In the genomic region with DNA sequence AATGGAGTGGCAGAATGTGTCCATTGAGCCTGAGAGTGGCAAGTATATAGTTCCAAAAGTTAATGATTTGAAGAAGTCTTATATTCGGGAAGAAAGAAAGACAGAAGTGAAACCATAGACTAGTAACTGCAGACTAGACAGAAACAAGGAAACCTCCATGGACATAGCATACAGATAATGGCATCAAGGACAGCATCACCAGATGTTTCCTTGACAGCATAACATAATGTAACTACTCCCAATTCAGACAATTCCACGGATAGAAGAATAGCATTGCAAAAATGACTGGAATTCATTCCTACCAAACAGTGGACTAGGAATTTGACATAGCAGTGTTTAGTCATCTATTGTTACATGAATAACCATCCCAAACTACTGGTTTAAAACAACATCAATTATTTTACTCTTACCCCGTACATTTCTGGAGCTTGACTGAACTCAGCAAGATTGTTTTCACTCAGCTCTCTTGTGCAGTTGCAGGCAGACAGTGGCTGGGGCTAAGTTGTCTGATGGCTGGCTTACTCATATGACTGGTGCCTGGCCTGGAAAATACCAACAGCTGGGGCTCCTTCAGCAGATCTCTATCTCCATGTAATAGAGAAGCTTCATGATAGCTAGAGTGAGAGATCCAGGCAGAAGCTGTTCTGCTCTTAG, we compare ENCODE assay signal across 8 cellular contexts.
DNase-seq lines count a peak whose midpoint lies in the region; ATAC-seq and TF ChIP-seq lines count a peak whose summit lies in the region.

No MANE protein-coding gene starts in this region.

- no peak overlapping the region for H3K4me3 Mint-ChIP-seq in osteocyte (ENCODE audit: unreplicated experiment)

- DNase-seq in amniotic stem cell (lab: John Stamatoyannopoulos, UW): peak; percentile 63
- no peak for DNase-seq in osteocyte (ENCODE audit: extremely low spot score, unreplicated experiment)
- no peak for DNase-seq in COR-L47 (lab: John Stamatoyannopoulos, UW)
- DNase-seq in DMS79 (lab: John Stamatoyannopoulos, UW): no peak
- no peak for DNase-seq in NCI-H1930 (lab: John Stamatoyannopoulos, UW)
- DNase-seq in head of caudate nucleus: no peak

- TF ChIP-seq CTCF in osteocyte (IDR thresholded peaks at IDR 0.05): no peak

- H3K27ac Mint-ChIP-seq in osteocyte (ENCODE audit: unreplicated experiment): peak overlapping the region; percentile 66

- ATAC-seq in GM19023 (IDR thresholded peaks at IDR 0.05; ENCODE audit: unreplicated experiment) (peak; percentile 56), HG02973 (IDR thresholded peaks at IDR 0.05; ENCODE audit: unreplicated experiment) (peak; percentile 58)

- no peaks in the 10 kb centered on the region for H3K27me3 Mint-ChIP-seq in osteocyte (ENCODE audit: unreplicated experiment)

- peaks cover 3% of the 10 kb centered on the region for H3K36me3 Mint-ChIP-seq in osteocyte (ENCODE audit: unreplicated experiment)

- peaks cover 18% of the 10 kb centered on the region for H3K4me1 Mint-ChIP-seq in osteocyte (ENCODE audit: unreplicated experiment)

- intact Hi-C loops in head of caudate nucleus (cut with DNase I): no loop called here

- H3K9me3 Mint-ChIP-seq in osteocyte (ENCODE audit: unreplicated experiment): peaks cover 3% of the 10 kb centered on the region
